Comparison of ENCODE assay signal across 8 cellular contexts in the genomic region with DNA sequence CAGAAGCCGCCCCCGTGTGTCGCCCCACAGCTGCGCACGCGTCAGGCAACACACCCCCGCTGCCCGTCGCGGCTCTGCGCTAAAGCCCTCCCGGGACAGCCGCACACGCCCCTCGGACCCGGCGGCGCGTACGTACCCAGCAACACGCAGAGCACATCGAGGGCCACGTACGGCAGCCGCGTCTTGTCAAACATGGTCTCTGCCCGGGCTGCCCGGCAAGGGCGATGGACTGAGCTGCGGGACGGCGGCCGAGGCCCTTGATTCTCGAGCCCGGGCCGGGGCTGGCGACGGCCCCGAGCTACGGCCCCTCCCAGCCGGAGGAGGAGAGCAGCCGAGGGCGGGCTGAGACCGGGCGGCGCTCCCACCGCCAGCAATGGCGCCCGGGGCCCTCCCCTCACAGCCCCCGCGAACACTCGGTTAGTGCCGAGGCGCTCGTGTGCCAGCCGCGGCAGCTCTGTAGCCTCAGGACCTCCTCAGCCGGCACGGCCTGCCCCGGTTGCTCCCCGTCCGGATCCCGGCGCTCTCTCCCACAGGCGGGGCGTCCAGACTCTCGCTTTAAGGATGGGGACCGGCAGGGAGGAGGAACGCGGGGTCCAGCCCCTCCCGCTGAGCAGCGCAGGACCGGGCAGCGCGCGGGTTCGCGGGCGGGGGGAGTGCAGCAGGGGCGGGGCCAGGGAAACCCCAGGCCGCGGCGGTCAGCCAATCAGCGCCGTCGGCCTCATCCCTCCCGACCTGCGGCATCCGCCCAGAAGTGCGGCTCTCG. TPM values are rescaled to one million over a fixed set of nuclear protein-coding genes. Genes with fewer than 3 reads are reported as not detected.
DNase-seq lines count a peak whose midpoint lies in the region; ATAC-seq, FAIRE-seq and TF ChIP-seq lines count a peak whose summit lies in the region.

A gene (minus strand): TSS at position 529 of the 763 bp plus-strand sequence. CDS start 335 bp downstream, at position 194.

- peak; percentile 83 for FAIRE-seq in GM19239 (lab: Jason Lieb, UNC)

- H3K4me3 ChIP-seq in ectodermal cell (ENCODE audit: insufficient read depth, low read depth, low read length) (peak within 1 kb of the TSS; percentile 85), lung (peak within 1 kb of the TSS; percentile 85)

- no peak for TF ChIP-seq CTCF in lung (IDR thresholded peaks at IDR 0.05; ENCODE audit: control extremely low read depth, extremely low read depth)

- H3K27ac ChIP-seq in ectodermal cell (ENCODE audit: insufficient read depth, low read depth, low read length, poor library complexity, severe bottlenecking) (peak within 1 kb of the TSS; percentile 86), lung (ENCODE audit: low read depth in 1 of 2, low read length in 1 of 2) (peak within 1 kb of the TSS; percentile 96 to 98)

- no peaks in the 10 kb centered on the region for H3K27me3 ChIP-seq in ectodermal cell (ENCODE audit: control insufficient read depth, insufficient read depth, low read length, poor library complexity, severe bottlenecking)
- H3K27me3 ChIP-seq in lung (ENCODE audit: control insufficient read depth, insufficient read depth): no peaks in the 10 kb centered on the region

- H3K4me1 ChIP-seq in ectodermal cell (ENCODE audit: control insufficient read depth, insufficient read depth, low read length): peaks cover 6% of the 10 kb centered on the region
- peaks cover 8 to 13% of the 10 kb centered on the region in 2 donors for H3K4me1 ChIP-seq in lung (ENCODE audit: control insufficient read depth in 2 of 2, insufficient read depth in 2 of 2, low read length in 2 of 2)

- H3K9me3 ChIP-seq in ectodermal cell (ENCODE audit: control insufficient read depth, low read length): no peaks in the 10 kb centered on the region
- H3K9me3 ChIP-seq in lung (ENCODE audit: control insufficient read depth in 2 of 2, insufficient read depth in 1 of 2, low read length in 1 of 2): no peaks in the 10 kb centered on the region

- H3K36me3 ChIP-seq in ectodermal cell (ENCODE audit: control insufficient read depth, insufficient read depth, low read length): no peaks in the 10 kb centered on the region
- H3K36me3 ChIP-seq in lung (ENCODE audit: control insufficient read depth in 2 of 2, insufficient read depth in 2 of 2, low read length in 2 of 2): peaks cover 0 to 3% of the 10 kb centered on the region in 2 donors

- 0% methylated on average over 91 of the region's 91 CpGs for WGBS in ectodermal cell, 2 experiments
- 1% methylated on average over 53 to 91 of the region's 91 CpGs for WGBS in lung, 2 donors

- ATAC-seq in HG03442 (IDR thresholded peaks at IDR 0.05; ENCODE audit: unreplicated experiment) (peak; percentile 80), lung (ENCODE audit: insufficient read depth, low FRiP score) (peak; percentile 97)

- DNase-seq in C1 segment of cervical spinal cord (lab: John Stamatoyannopoulos, UW) (peak; percentile 67 to 98 (median 91)), GM19239 (ENCODE audit: insufficient read length, low spot score) (peak; percentile 74), NCI-H748 treated with DMSO at 0.1 percent for 48 hours (lab: John Stamatoyannopoulos, UW) (peak; percentile 75), lung (ENCODE audit: low spot score) (peak; percentile 89)
- peak; percentile 43 to 71 for DNase-seq in activated CD8-positive, alpha-beta memory T cell treated with anti-CD3 and anti-CD28 coated beads for 1 hour (ENCODE audit: extremely low read depth in 1 of 2, low read depth in 1 of 2)
- peak; percentile 71 to 74 (median 71) for DNase-seq in stimulated activated CD4-positive, alpha-beta T cell treated with anti-CD3 and anti-CD28 coated beads, TNF-alpha, amount 100 ng/mL, for 4 hours (ENCODE audit: low read depth in 3 of 3)

RNA-seq across cellular contexts. Expression of the gene that starts here (rescaled TPM):
- 18.1 TPM for polyA plus RNA-seq in ectodermal cell (2013, experiment 1 of 4)
- 15.9 TPM for polyA plus RNA-seq in ectodermal cell (2013, experiment 2 of 4)
- polyA plus RNA-seq in ectodermal cell (2013, experiment 3 of 4): 19.1 TPM
- polyA plus RNA-seq in ectodermal cell (2013, experiment 4 of 4): 20.3 TPM
- 100 to 1,000 TPM in 1 of 2 donors, 10 to 100 TPM in 1; 67.5 to 129 TPM for total RNA-seq in lung
- polyA plus RNA-seq in lung: 10 to 100 TPM; 51.9 to 54.0 TPM

Comparison
In these comparisons a context has a peak if more than half of its experiments do, and no peak if none do; other contexts are left out.
1. Peak in every context shown above with its lines: DNase-seq, ATAC-seq, H3K4me3 ChIP-seq and H3K27ac ChIP-seq.